In the genomic region with DNA sequence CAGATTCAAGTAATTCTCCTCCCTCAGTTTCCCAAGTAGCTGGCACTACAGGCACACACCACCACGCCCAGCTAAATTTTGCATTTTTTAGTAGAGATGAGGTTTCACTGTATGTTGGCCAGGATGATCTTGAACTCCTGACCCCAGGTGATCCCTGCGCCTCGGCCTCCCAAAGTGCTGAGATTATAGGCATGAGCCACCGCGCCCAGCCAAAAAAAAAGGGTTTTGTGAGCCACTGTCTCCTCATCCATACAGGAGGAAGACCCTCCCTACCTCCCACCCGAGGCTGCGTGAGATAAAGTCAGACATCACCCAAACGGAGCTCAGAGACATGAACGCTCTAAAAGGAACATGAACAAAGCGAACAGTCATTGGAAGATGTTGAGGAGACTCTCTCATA, we compare ENCODE assay signal across 17 cellular contexts.
DNase-seq lines count a peak whose midpoint lies in the region; ATAC-seq and TF ChIP-seq lines count a peak whose summit lies in the region.
"Had no signal": no experiment of that assay in that cellular context is flagged by ENCODE, and none has a peak within 500 bp of the region (broad histone marks: within the 10 kb centered on the region; RNA-seq: fewer than 3 reads in every experiment).

No MANE protein-coding gene starts in this region.

- H3K27me3 ChIP-seq in upper lobe of right lung: no peaks in the 10 kb centered on the region
- H3K27me3 ChIP-seq: BLaER1 treated with 17β-estradiol and CSF1 and Interleukin-3, amounts not matched to agents 10 nM and 100 nM had no signal

- H3K27ac ChIP-seq in upper lobe of right lung: no peak overlapping the region
- H3K27ac ChIP-seq: 22Rv1; A549; BLaER1 treated with 17β-estradiol and CSF1 and Interleukin-3, amounts not matched to agents 10 nM and 100 nM; C4-2B had no signal

- TF ChIP-seq CTCF in upper lobe of right lung (IDR thresholded peaks at IDR 0.05): no peak

- ATAC-seq in left cardiac atrium (no peak), upper lobe of right lung (no peak), GM18909 (IDR thresholded peaks at IDR 0.05; ENCODE audit: poor library complexity, unreplicated experiment) (no peak)
- ATAC-seq: A549; CD8-positive, alpha-beta T cell had no signal

- intact Hi-C loops in cardiac septum (cut with DNase I) (no loop called here), left cardiac atrium (cut with DNase I) (no loop called here), posterior vena cava (cut with DNase I) (loop anchor here in 1 of 2 donors (10.0 kb wide), 1 partner anchor 83 kb away; no protein-coding TSS in a partner anchor), upper lobe of right lung (cut with DNase I) (no loop called here)

- DNase-seq in cardiac septum (ENCODE audit: low spot score): peak; percentile 50
- no peak for DNase-seq in left cardiac atrium
- peak; percentile 38 for DNase-seq in posterior vena cava (ENCODE audit: low spot score)
- peak; percentile 21 for DNase-seq in upper lobe of right lung
- no peak for DNase-seq in NCI-H524 treated with DMSO at 0.1 percent for 48 hours (lab: John Stamatoyannopoulos, UW)
- DNase-seq: AML-193; Caco-2; Calu3; CD4-positive, alpha-beta T cell; CD8-positive, alpha-beta T cell; DMS79 treated with DMSO at 0.1 percent for 48 hours; GF-D8 had no signal

- H3K9me3 ChIP-seq in upper lobe of right lung: no peaks in the 10 kb centered on the region
- H3K9me3 ChIP-seq: A549; BLaER1 treated with 17β-estradiol and CSF1 and Interleukin-3, amounts not matched to agents 10 nM and 100 nM; Caco-2 had no signal

- no peak overlapping the region for H3K4me3 ChIP-seq in upper lobe of right lung
- H3K4me3 ChIP-seq: A549; BLaER1 treated with 17β-estradiol and CSF1 and Interleukin-3, amounts not matched to agents 10 nM and 100 nM had no signal

- H3K36me3 ChIP-seq in upper lobe of right lung: no peaks in the 10 kb centered on the region
- H3K36me3 ChIP-seq: BLaER1 treated with 17β-estradiol and CSF1 and Interleukin-3, amounts not matched to agents 10 nM and 100 nM had no signal

- H3K4me1 ChIP-seq in upper lobe of right lung: no peaks in the 10 kb centered on the region
- H3K4me1 ChIP-seq: BLaER1 treated with 17β-estradiol and CSF1 and Interleukin-3, amounts not matched to agents 10 nM and 100 nM; Caco-2 had no signal

Comparison
In these comparisons a context has a peak if more than half of its experiments do, and no peak if none do; other contexts are left out.
1. DNase-seq: peak in cardiac septum (single experiment), posterior vena cava (single experiment) and upper lobe of right lung (single experiment); none in left cardiac atrium (single experiment) and NCI-H524 treated with DMSO at 0.1 percent for 48 hours (single experiment).